Comparison of ENCODE assay signal across 1 cellular context in genomic region chr2:25692143-25692542, GRCh38.
TF ChIP-seq lines count a peak whose summit lies in the region.

No MANE protein-coding gene starts in this region.

TF ChIP-seq in endothelial cell of umbilical vein, 7 proteins besides CTCF, POLR2A, EP300 and RAD21 (continued from another document):
- no peak for TF ChIP-seq MAX (IDR thresholded peaks at IDR 0.05; ENCODE audit: insufficient read depth, insufficient read length)
- no peak for TF ChIP-seq MYC (IDR thresholded peaks at IDR 0.05; ENCODE audit: low read depth, low read length)
- no peak for TF ChIP-seq FOS (IDR thresholded peaks at IDR 0.05; ENCODE audit: borderline replicate concordance, insufficient read depth, low read length)
